Comparison of ENCODE assay signal across 22 cellular contexts in the genomic region with DNA sequence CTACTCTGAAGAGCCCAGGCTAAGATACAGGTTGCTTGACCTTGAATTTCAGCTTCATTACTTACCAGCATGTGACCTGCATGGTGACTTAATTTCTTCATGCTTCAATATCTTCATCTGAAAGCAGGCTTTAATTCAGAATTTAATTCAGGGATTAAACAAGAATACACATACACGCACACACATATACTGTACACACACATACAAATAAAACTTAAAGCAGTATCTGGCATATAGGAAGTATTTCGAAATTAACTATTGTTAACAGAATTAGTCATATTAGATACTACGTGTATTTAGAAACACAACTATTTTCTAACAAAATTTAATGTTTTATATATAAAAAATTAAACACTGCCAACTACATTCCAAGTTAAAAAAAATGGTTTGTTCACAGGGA.
"Had no signal": no experiment of that assay in that cellular context is flagged by ENCODE, and none has a peak within 500 bp of the region (broad histone marks: within the 10 kb centered on the region; RNA-seq: fewer than 3 reads in every experiment).

No MANE protein-coding gene starts in this region.

- H3K4me1 ChIP-seq: gastroesophageal sphincter, heart left ventricle, left lung, lower lobe of right lung had no signal

- H3K27ac ChIP-seq: coronary artery, dorsolateral prefrontal cortex, esophagus squamous epithelium, foreskin keratinocyte, gastroesophageal sphincter, heart left ventricle, hepatocyte, left lung, lower lobe of right lung had no signal

- H3K27me3 ChIP-seq: dorsolateral prefrontal cortex, esophagus squamous epithelium, foreskin keratinocyte, gastroesophageal sphincter, heart left ventricle, hepatocyte, left lung had no signal

- H2AFZ ChIP-seq: hepatocyte had no signal

- FAIRE-seq: islet of Langerhans, keratinocyte had no signal

- H3K36me3 ChIP-seq: esophagus squamous epithelium, gastroesophageal sphincter, heart left ventricle, left lung, lower lobe of right lung had no signal

- ATAC-seq: foreskin keratinocyte; gastroesophageal sphincter; heart left ventricle; left cardiac atrium; left lung; left ventricle myocardium superior; lower lobe of right lung; mucosa of descending colon; naive thymus-derived CD8-positive, alpha-beta T cell had no signal

- H3K79me2 ChIP-seq: hepatocyte had no signal

- H3K9me3 ChIP-seq: esophagus squamous epithelium, gastroesophageal sphincter, left lung, lower lobe of right lung, mucosa of descending colon had no signal

- H3K4me3 ChIP-seq: coronary artery, dorsolateral prefrontal cortex, esophagus squamous epithelium, gastroesophageal sphincter, heart left ventricle, hepatocyte, left lung, lower lobe of right lung, mucosa of descending colon had no signal

- H3K4me2 ChIP-seq: hepatocyte had no signal

- DNase-seq: dermis blood vessel endothelial cell; dorsolateral prefrontal cortex; effector CD4-positive, alpha-beta T cell; effector memory CD4-positive, alpha-beta T cell; esophagus squamous epithelium; foreskin keratinocyte; heart left ventricle; hypothalamus; immature natural killer cell; left cardiac atrium; left lung; left ventricle myocardium superior; lower lobe of right lung; mesenchymal stem cell; mucosa of descending colon; naive B cell; naive thymus-derived CD8-positive, alpha-beta T cell had no signal
